In genomic region chr15:69219690-69220089, GRCh38 we compare ENCODE assay signal across 22 cellular contexts.
"Had no signal": no experiment of that assay in that cellular context is flagged by ENCODE, and none has a peak within 500 bp of the region (broad histone marks: within the 10 kb centered on the region; RNA-seq: fewer than 3 reads in every experiment).

No MANE protein-coding gene starts in this region.

- H3K27ac ChIP-seq: coronary artery, dorsolateral prefrontal cortex, esophagus muscularis mucosa, foreskin keratinocyte, gastroesophageal sphincter, heart left ventricle, hepatocyte, left lung, lower lobe of right lung had no signal

- H3K4me3 ChIP-seq: coronary artery, dorsolateral prefrontal cortex, esophagus muscularis mucosa, gastroesophageal sphincter, heart left ventricle, hepatocyte, left lung, lower lobe of right lung, mucosa of descending colon had no signal

- H3K27me3 ChIP-seq: dorsolateral prefrontal cortex, esophagus muscularis mucosa, foreskin keratinocyte, gastroesophageal sphincter, heart left ventricle, hepatocyte, left lung had no signal

- FAIRE-seq: endothelial cell of umbilical vein had no signal

- H3K4me2 ChIP-seq: hepatocyte had no signal

- H3K9me3 ChIP-seq: mucosa of descending colon had no signal

- DNase-seq: dermis blood vessel endothelial cell; dorsolateral prefrontal cortex; effector CD4-positive, alpha-beta T cell; effector memory CD4-positive, alpha-beta T cell; foreskin keratinocyte; heart left ventricle; hypothalamus; immature natural killer cell; islet precursor cell; kidney; kidney glomerular epithelial cell; left colon; left lung; left ventricle myocardium superior; lower lobe of right lung; mesenchymal stem cell had no signal

- H3K4me1 ChIP-seq: esophagus muscularis mucosa, foreskin keratinocyte, gastroesophageal sphincter, left lung, lower lobe of right lung had no signal

- H3K36me3 ChIP-seq: esophagus muscularis mucosa, heart left ventricle, left lung, lower lobe of right lung had no signal

- ATAC-seq: foreskin keratinocyte, gastroesophageal sphincter, heart left ventricle, left colon, left lung, left ventricle myocardium superior, lower lobe of right lung, mucosa of descending colon had no signal
